ENCODE assay signal across 21 cellular contexts in the genomic region with DNA sequence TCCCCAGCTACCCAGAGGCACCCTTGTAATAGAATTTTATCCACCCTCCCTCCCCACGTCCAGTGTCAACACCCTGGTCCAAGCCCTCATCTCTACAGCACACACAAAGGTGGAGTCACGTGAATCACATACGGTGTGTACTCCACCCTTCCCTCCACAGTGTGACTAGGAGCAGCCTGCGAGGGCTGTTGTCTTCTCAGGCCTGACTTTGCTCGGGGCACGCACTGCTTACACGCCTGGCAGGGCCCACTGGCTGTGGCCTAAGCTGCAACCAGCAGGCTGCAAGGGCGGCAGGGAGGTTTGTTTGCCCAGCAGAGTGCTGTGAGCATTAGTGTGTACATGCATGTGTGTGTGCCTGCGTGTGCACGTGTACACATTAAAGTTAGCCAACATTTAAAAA.
"Had no signal": no experiment of that assay in that cellular context is flagged by ENCODE, and none has a peak within 500 bp of the region (broad histone marks: within the 10 kb centered on the region; RNA-seq: fewer than 3 reads in every experiment).

No MANE protein-coding gene starts in this region.

- H3K4me1 ChIP-seq: body of pancreas, spleen, thyroid gland had no signal

- ATAC-seq: activated naive CD8-positive, alpha-beta T cell treated with anti-CD3 and anti-CD28 coated beads, Interleukin-2, amount 50 U/mL, for 24 hours; activated T-cell treated with anti-CD3 and anti-CD28 coated beads, Interleukin-2, amount 50 U/mL, for 72 hours; body of pancreas; T-cell; upper lobe of right lung had no signal

- DNase-seq: activated CD4-positive, alpha-beta T cell treated with anti-CD3 and anti-CD28 coated beads for 1 hour; activated CD4-positive, alpha-beta T cell treated with anti-CD3 and anti-CD28 coated beads, Interleukin-2, amount 50 U/mL, for 1 hour; activated effector memory CD4-positive, alpha-beta T cell treated with Interleukin-2 at 50 U/mL for 16 hours; activated naive CD4-positive, alpha-beta T cell treated with anti-CD3 and anti-CD28 coated beads, Interleukin-2, amount 50 U/mL, for 16 hours; activated naive CD8-positive, alpha-beta T cell treated with anti-CD3 and anti-CD28 coated beads, Interleukin-2, amount 50 U/mL, for 24 hours; activated T-cell treated with anti-CD3 and anti-CD28 coated beads, Interleukin-2, amount 50 U/mL, for 72 hours; body of pancreas; effector CD8-positive, alpha-beta T cell; erythroblast; foreskin melanocyte; naive B cell; occipital lobe; spleen; stimulated activated CD4-positive, alpha-beta T cell treated with anti-CD3 and anti-CD28 coated beads, Interleukin-4, amount 100 ng/mL, for 1 hour; stimulated activated naive CD4-positive, alpha-beta T cell treated with Interleukin-2 at 50 U/mL for 16 hours; substantia nigra; T-cell; thyroid gland; upper lobe of right lung; WERI-Rb-1 had no signal

- H3K9me3 ChIP-seq: body of pancreas, spleen, thyroid gland, upper lobe of right lung had no signal

- H3K27ac ChIP-seq: body of pancreas, cardiac muscle cell, spleen, thyroid gland, upper lobe of right lung, WERI-Rb-1 had no signal

- H3K27me3 ChIP-seq: body of pancreas, cardiac muscle cell, spleen, thyroid gland, upper lobe of right lung had no signal

- H3K4me3 ChIP-seq: body of pancreas, cardiac muscle cell, spleen, thyroid gland, upper lobe of right lung had no signal

- H3K36me3 ChIP-seq: cardiac muscle cell, spleen, thyroid gland, upper lobe of right lung had no signal
